27 cellular contexts compared by ENCODE assay signal in genomic region chr7:117149692-117150091, GRCh38.
"Had no signal": no experiment of that assay in that cellular context is flagged by ENCODE, and none has a peak within 500 bp of the region (broad histone marks: within the 10 kb centered on the region; RNA-seq: fewer than 3 reads in every experiment).

No MANE protein-coding gene starts in this region.

- H3K4me1 Mint-ChIP-seq: immature natural killer cell; naive thymus-derived CD4-positive, alpha-beta T cell had no signal

- H3K27me3 ChIP-seq: left lung, pancreas, right atrium auricular region, right lobe of liver, stomach, testis, thyroid gland, transverse colon, upper lobe of left lung, vagina had no signal

- H3K36me3 ChIP-seq: pancreas, right atrium auricular region, right lobe of liver, thyroid gland, transverse colon, upper lobe of left lung, vagina had no signal

- H3K4me3 Mint-ChIP-seq: immature natural killer cell; naive thymus-derived CD4-positive, alpha-beta T cell; natural killer cell treated with Interleukin-12 subunit alpha and Interleukin-12 subunit beta and Interleukin-15 and Interleukin-18, amount 100 ng/mL, for 72 hours; stimulated activated naive B cell treated with anti-CD40 and anti-IgM and Interleukin-4, amounts not matched to agents 10 μg/mL and 1 μg/mL and 100 μg/mL, for 72 hours had no signal

- H3K36me3 Mint-ChIP-seq: natural killer cell treated with Interleukin-12 subunit alpha and Interleukin-12 subunit beta and Interleukin-15 and Interleukin-18, amount 100 ng/mL, for 72 hours had no signal

- DNase-seq: hypothalamus; immature natural killer cell; kidney; left colon; left lung; midbrain; mucosa of descending colon; naive thymus-derived CD4-positive, alpha-beta T cell; pancreas; posterior cingulate gyrus; right lobe of liver; stimulated activated CD4-positive, alpha-beta T cell treated with anti-CD3 and anti-CD28 coated beads, Interleukin-12 subunit alpha, Interleukin-12 subunit beta, amount 100 ng/mL, for 4 hours; stimulated activated CD4-positive, alpha-beta T cell treated with anti-CD3 and anti-CD28 coated beads, Interleukin-15, amount 100 ng/mL, for 24 hours; stimulated activated CD4-positive, alpha-beta T cell treated with anti-CD3 and anti-CD28 coated beads, Interleukin-2, amount 100 ng/mL, for 24 hours; stimulated activated CD4-positive, alpha-beta T cell treated with anti-CD3 and anti-CD28 coated beads, Interleukin-4, amount 100 ng/mL, for 1 hour; stimulated activated naive B cell treated with anti-CD40 and anti-IgM and Interleukin-4, amounts not matched to agents 10 μg/mL and 1 μg/mL and 100 μg/mL, for 72 hours; stimulated activated naive CD8-positive, alpha-beta T cell treated with anti-CD3 and anti-CD28 coated beads, Interleukin-15, Interleukin-2, amounts not matched to agents 100 U/mL and 50 U/mL, for 24 hours; stomach; testis; thyroid gland; transverse colon; upper lobe of left lung had no signal

- H3K27me3 Mint-ChIP-seq: naive thymus-derived CD4-positive, alpha-beta T cell; natural killer cell treated with Interleukin-12 subunit alpha and Interleukin-12 subunit beta and Interleukin-15 and Interleukin-18, amount 100 ng/mL, for 72 hours; stimulated activated naive B cell treated with anti-CD40 and anti-IgM and Interleukin-4, amounts not matched to agents 10 μg/mL and 1 μg/mL and 100 μg/mL, for 72 hours had no signal

- H3K4me1 ChIP-seq: testis, thyroid gland, upper lobe of left lung, vagina had no signal

- H3K9me3 ChIP-seq: left lung, mucosa of descending colon, pancreas, right atrium auricular region, right lobe of liver, stomach, testis, thyroid gland, transverse colon, upper lobe of left lung, vagina had no signal

- H3K27ac ChIP-seq: left lung, pancreas, right atrium auricular region, right lobe of liver, stomach, testis, thyroid gland, transverse colon, upper lobe of left lung, vagina had no signal

- H3K27ac Mint-ChIP-seq: immature natural killer cell; naive thymus-derived CD4-positive, alpha-beta T cell; natural killer cell treated with Interleukin-12 subunit alpha and Interleukin-12 subunit beta and Interleukin-15 and Interleukin-18, amount 100 ng/mL, for 72 hours; stimulated activated naive B cell treated with anti-CD40 and anti-IgM and Interleukin-4, amounts not matched to agents 10 μg/mL and 1 μg/mL and 100 μg/mL, for 72 hours had no signal

- H3K4me3 ChIP-seq: left lung, lung, mucosa of descending colon, pancreas, right atrium auricular region, right lobe of liver, stomach, testis, thyroid gland, transverse colon, upper lobe of left lung, vagina had no signal

- H3K9me3 Mint-ChIP-seq: naive thymus-derived CD4-positive, alpha-beta T cell; natural killer cell treated with Interleukin-12 subunit alpha and Interleukin-12 subunit beta and Interleukin-15 and Interleukin-18, amount 100 ng/mL, for 72 hours; stimulated activated naive B cell treated with anti-CD40 and anti-IgM and Interleukin-4, amounts not matched to agents 10 μg/mL and 1 μg/mL and 100 μg/mL, for 72 hours had no signal

- ATAC-seq: left colon; left lung; mucosa of descending colon; naive thymus-derived CD4-positive, alpha-beta T cell; natural killer cell treated with Interleukin-12 subunit alpha and Interleukin-12 subunit beta and Interleukin-15 and Interleukin-18, amount 100 ng/mL, for 72 hours; right lobe of liver; stimulated activated naive B cell treated with anti-CD40 and anti-IgM and Interleukin-4, amounts not matched to agents 10 μg/mL and 1 μg/mL and 100 μg/mL, for 72 hours; stimulated activated naive CD8-positive, alpha-beta T cell treated with anti-CD3 and anti-CD28 coated beads, Interleukin-15, Interleukin-2, amounts not matched to agents 100 U/mL and 50 U/mL, for 24 hours had no signal

- FAIRE-seq: islet of Langerhans, kidney, pancreas had no signal
